In the genomic region with DNA sequence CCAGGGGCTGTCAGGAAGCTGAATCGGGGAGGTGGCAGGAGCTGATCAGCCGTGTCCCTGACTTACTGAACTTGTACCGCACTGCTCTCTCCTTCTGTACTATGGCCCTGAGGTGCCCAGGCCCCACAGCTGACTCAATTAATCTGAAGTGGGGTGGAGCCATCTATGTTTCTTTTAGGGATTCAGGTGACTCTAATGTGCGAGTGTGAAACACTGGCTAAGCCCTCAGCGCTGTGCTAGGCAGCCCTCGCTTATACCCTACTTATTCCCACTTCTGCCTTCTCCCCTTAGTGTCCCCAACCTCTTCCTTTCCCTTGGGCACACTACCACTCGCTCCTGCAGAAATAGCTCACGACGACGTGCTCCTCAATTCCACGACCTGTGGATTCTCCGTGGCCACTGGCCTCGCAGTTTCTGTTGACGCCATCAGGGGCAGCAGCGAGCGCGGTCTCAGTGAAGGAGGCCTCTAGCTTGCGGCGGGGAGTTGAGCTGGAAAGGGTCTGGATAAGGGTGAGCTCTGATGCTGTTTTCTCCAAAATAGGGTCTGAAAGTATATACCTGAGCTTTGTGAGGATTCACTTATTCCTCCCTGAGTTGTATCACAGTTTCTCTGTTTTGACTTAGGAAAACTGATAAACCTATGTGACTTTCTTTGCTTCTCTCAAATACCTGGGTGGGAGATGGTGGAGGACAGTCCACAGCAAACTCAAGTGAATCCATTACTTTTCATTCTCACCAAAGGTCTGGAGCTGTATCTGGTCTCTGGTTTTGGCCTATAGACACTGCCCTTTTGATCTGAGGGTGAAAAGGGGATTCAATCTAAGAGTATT, we compare ENCODE assay signal across 8 cellular contexts.
DNase-seq lines count a peak whose midpoint lies in the region; TF ChIP-seq lines count a peak whose summit lies in the region.

No MANE protein-coding gene starts in this region.

- no peaks in the 10 kb centered on the region for H3K9me3 ChIP-seq in OCI-LY3 (ENCODE audit: insufficient read depth, low read length)

- no peaks in the 10 kb centered on the region for H3K36me3 ChIP-seq in OCI-LY3 (replicated peaks; ENCODE audit: low read depth, low read length)

- peak overlapping the region; percentile 62 for H3K9ac ChIP-seq in OCI-LY3 (ENCODE audit: low read length)

- H2AFZ ChIP-seq in OCI-LY3 (ENCODE audit: low read depth, low read length): peak overlapping the region; percentile 87

- H3K4me3 ChIP-seq in GM12875 (ENCODE audit: low read depth, low read length) (peak overlapping the region; percentile 1), OCI-LY3 (ENCODE audit: low read length) (peak overlapping the region; percentile 79)

- H3K79me2 ChIP-seq in OCI-LY3 (ENCODE audit: low read length): no peaks in the 10 kb centered on the region

- H3K4me2 ChIP-seq in OCI-LY3 (ENCODE audit: low read length): peak overlapping the region; percentile 96

- TF ChIP-seq CTCF in GM12875 (IDR thresholded peaks at IDR 0.05; ENCODE audit: borderline replicate concordance, insufficient read depth, low read depth, low read length) (peak; percentile 89), OCI-LY3 (IDR thresholded peaks at IDR 0.05; ENCODE audit: low read depth, low read length) (peak; percentile 86)

- no peaks in the 10 kb centered on the region for H4K20me1 ChIP-seq in OCI-LY3 (ENCODE audit: insufficient read depth, low read length)

- peak; percentile 43 for DNase-seq in activated naive CD4-positive, alpha-beta T cell treated with anti-CD3 and anti-CD28 coated beads, Interleukin-2, amount 50 U/mL, for 16 hours
- DNase-seq in hepatic stellate cell (ENCODE audit: low spot score) (peak; percentile 8), NCI-H2171 treated with DMSO at 0.1 percent for 48 hours (lab: John Stamatoyannopoulos, UW) (no peak), NCI-H1436 treated with DMSO at 0.1 percent for 48 hours (lab: John Stamatoyannopoulos, UW) (no peak), NCI-H187 treated with DMSO at 0.1 percent for 48 hours (lab: John Stamatoyannopoulos, UW) (no peak)
- peak in 3 of 4 experiments; percentile 20 to 31 (median 21) for DNase-seq in stimulated activated CD4-positive, alpha-beta T cell treated with anti-CD3 and anti-CD28 coated beads, Interleukin-1b, Interleukin-23, amount 100 ng/mL, for 24 hours (ENCODE audit: low read depth in 4 of 4, low spot score in 1 of 4)

- peaks cover 8% of the 10 kb centered on the region; the same call in 1 of the 2 replicates for H3K4me1 ChIP-seq in OCI-LY3 (ENCODE audit: low read length)

- H3K27me3 ChIP-seq in OCI-LY3 (ENCODE audit: low read depth, low read length): no peaks in the 10 kb centered on the region

- no peak overlapping the region for H3K27ac ChIP-seq in OCI-LY3 (ENCODE audit: low read length)

Comparison
In these comparisons a context has a peak if more than half of its experiments do, and no peak if none do; other contexts are left out.
1. DNase-seq: peak in activated naive CD4-positive, alpha-beta T cell treated with anti-CD3 and anti-CD28 coated beads, Interleukin-2, amount 50 U/mL, for 16 hours (single experiment), hepatic stellate cell (single experiment) and stimulated activated CD4-positive, alpha-beta T cell treated with anti-CD3 and anti-CD28 coated beads, Interleukin-1b, Interleukin-23, amount 100 ng/mL, for 24 hours (3 of 4); none in NCI-H2171 treated with DMSO at 0.1 percent for 48 hours (single experiment), NCI-H1436 treated with DMSO at 0.1 percent for 48 hours (single experiment) and NCI-H187 treated with DMSO at 0.1 percent for 48 hours (single experiment).